ENCODE assay signal across 8 cellular contexts in the genomic region with DNA sequence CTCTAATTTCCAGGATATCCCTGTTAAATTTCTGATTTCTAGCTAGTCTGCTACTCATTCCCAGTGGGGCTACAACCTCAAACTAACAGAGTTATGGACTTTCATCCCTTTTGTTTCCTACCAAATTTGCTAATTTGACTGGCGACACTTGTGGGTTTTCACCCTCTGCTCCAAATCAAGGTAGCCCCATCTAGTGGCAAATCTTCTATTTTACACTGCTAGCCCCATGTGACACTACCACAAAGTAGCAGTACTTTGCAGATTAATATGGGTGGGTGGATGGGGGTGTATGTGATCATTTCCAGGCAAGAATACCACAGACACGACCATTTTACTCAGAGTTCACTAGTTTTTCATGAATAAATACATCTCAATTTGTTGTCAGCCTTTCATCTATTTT.
DNase-seq lines count a peak whose midpoint lies in the region; ATAC-seq and TF ChIP-seq lines count a peak whose summit lies in the region.

No MANE protein-coding gene starts in this region.

- TF ChIP-seq CTCF in coronary artery (IDR thresholded peaks at IDR 0.05), result no peak
- TF ChIP-seq CTCF in upper lobe of left lung (IDR thresholded peaks at IDR 0.05), result peak in 1 of 6 experiments; percentile 9

- H3K27me3 ChIP-seq in upper lobe of left lung, result no peaks in the 10 kb centered on the region

- DNase-seq in CD1c-positive myeloid dendritic cell (ENCODE audit: extremely low spot score), result peak; percentile 52
- DNase-seq in RPMI7951 (ENCODE audit: low read depth), result peak; percentile 26
- peak; percentile 0 for DNase-seq in fibroblast of peridontal ligament (ENCODE audit: extremely low read depth)
- DNase-seq in coronary artery (ENCODE audit: low spot score), result no peak
- no peak for DNase-seq in superior temporal gyrus (ENCODE audit: extremely low spot score)
- DNase-seq in upper lobe of left lung, result no peak

- H3K36me3 ChIP-seq in upper lobe of left lung, result no peaks in the 10 kb centered on the region

- H3K4me3 ChIP-seq in coronary artery, result no peak overlapping the region
- no peak overlapping the region for H3K4me3 ChIP-seq in upper lobe of left lung

- H3K4me1 ChIP-seq in upper lobe of left lung, result no peaks in the 10 kb centered on the region

- no peak for TF ChIP-seq EP300 in upper lobe of left lung (IDR thresholded peaks at IDR 0.05)

- H3K27ac ChIP-seq in coronary artery (no peak overlapping the region), upper lobe of left lung (no peak overlapping the region)

- H3K9me3 ChIP-seq in upper lobe of left lung, result peaks cover 0 to 8% (median 0%) of the 10 kb centered on the region in 4 donors

- TF ChIP-seq POLR2A in upper lobe of left lung (IDR thresholded peaks at IDR 0.05), result no peak

- WGBS in upper lobe of left lung, 2 donors, result 0 to 15% methylated on average over 2 of the region's 2 CpGs

- ATAC-seq in GM18861 (IDR thresholded peaks at IDR 0.05; ENCODE audit: unreplicated experiment), result peak; percentile 74
- peak; percentile 69 for ATAC-seq in HG03135 (IDR thresholded peaks at IDR 0.05; ENCODE audit: unreplicated experiment)
- no peak for ATAC-seq in upper lobe of left lung (ENCODE audit: low FRiP score in 2 of 2)

Comparison
In these comparisons a context has a peak if more than half of its experiments do, and no peak if none do; other contexts are left out.
1. DNase-seq: peak in CD1c-positive myeloid dendritic cell (single experiment), RPMI7951 (single experiment) and fibroblast of peridontal ligament (single experiment); none in coronary artery (single experiment), superior temporal gyrus (single experiment) and upper lobe of left lung (0 of 2).
2. ATAC-seq: peak in GM18861 (single experiment) and HG03135 (single experiment); none in upper lobe of left lung (0 of 2).